Comparison of ENCODE assay signal across 22 cellular contexts in the genomic region with DNA sequence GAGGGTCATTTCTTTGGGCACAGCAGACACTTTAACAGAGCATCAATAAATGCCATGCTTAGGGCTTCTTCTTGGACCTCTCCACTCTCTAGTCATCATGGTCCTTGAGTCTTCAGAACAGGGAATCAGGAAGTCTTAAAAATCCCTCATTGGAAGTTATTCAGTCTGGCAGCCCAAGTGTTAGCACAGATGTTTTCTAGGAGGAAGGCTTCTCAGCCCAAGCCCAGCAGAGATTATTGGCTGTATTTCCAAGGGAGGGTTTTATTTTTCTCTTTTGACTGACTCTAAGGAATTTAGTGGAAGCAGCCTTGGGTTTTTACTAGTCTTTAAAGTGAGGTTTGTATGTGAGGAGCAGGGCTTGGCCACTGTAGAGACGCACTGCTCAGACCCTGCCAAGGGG.
"Had no signal": no experiment of that assay in that cellular context is flagged by ENCODE, and none has a peak within 500 bp of the region (broad histone marks: within the 10 kb centered on the region; RNA-seq: fewer than 3 reads in every experiment).

No MANE protein-coding gene starts in this region.

- H3K4me3 ChIP-seq: hepatocyte, lower lobe of right lung, ovary, skin epidermis, suprapubic skin, thoracic aorta, tibial nerve, uterus had no signal

- H3K27ac ChIP-seq: hepatocyte, lower lobe of right lung, ovary, skin epidermis, suprapubic skin, thoracic aorta, tibial nerve had no signal

- H3K9me3 ChIP-seq: lower lobe of right lung, ovary, suprapubic skin, thoracic aorta, tibial nerve, uterus had no signal

- ATAC-seq: lower lobe of right lung; naive thymus-derived CD8-positive, alpha-beta T cell; sciatic nerve had no signal

- H3K4me1 ChIP-seq: lower lobe of right lung, suprapubic skin, tibial nerve, uterus had no signal

- H3K27me3 Mint-ChIP-seq: naive thymus-derived CD8-positive, alpha-beta T cell; progenitor cell of endocrine pancreas; stimulated activated naive CD8-positive, alpha-beta T cell treated with anti-CD3 and anti-CD28 coated beads, Interleukin-15, Interleukin-2, amounts not matched to agents 100 ng/mL and 50 ng/mL, for 24 hours; type B pancreatic cell had no signal

- H3K27me3 ChIP-seq: hepatocyte, ovary, suprapubic skin, tibial nerve, uterus had no signal

- DNase-seq: islet precursor cell; lower lobe of right lung; mammary epithelial cell; mesenchymal stem cell; naive thymus-derived CD8-positive, alpha-beta T cell; ovary; right cardiac atrium; stimulated activated CD4-positive, alpha-beta T cell treated with anti-CD3 and anti-CD28 coated beads, Interleukin-12 subunit alpha, Interleukin-12 subunit beta, amount 100 ng/mL, for 4 hours; stimulated activated CD4-positive, alpha-beta T cell treated with anti-CD3 and anti-CD28 coated beads, Interleukin-15, amount 100 ng/mL, for 24 hours; stimulated activated CD4-positive, alpha-beta T cell treated with anti-CD3 and anti-CD28 coated beads, Interleukin-2, amount 100 ng/mL, for 24 hours; stimulated activated CD4-positive, alpha-beta T cell treated with anti-CD3 and anti-CD28 coated beads, Interleukin-4, amount 100 ng/mL, for 1 hour; stimulated activated naive CD4-positive, alpha-beta T cell; uterus had no signal

- H3K36me3 ChIP-seq: ovary, uterus had no signal

- H3K27ac Mint-ChIP-seq: naive thymus-derived CD8-positive, alpha-beta T cell; progenitor cell of endocrine pancreas; stimulated activated naive CD8-positive, alpha-beta T cell treated with anti-CD3 and anti-CD28 coated beads, Interleukin-15, Interleukin-2, amounts not matched to agents 100 ng/mL and 50 ng/mL, for 24 hours; type B pancreatic cell had no signal

- H3K9me3 Mint-ChIP-seq: naive thymus-derived CD8-positive, alpha-beta T cell; stimulated activated naive CD8-positive, alpha-beta T cell treated with anti-CD3 and anti-CD28 coated beads, Interleukin-15, Interleukin-2, amounts not matched to agents 100 ng/mL and 50 ng/mL, for 24 hours; type B pancreatic cell had no signal

- H3K4me3 Mint-ChIP-seq: naive thymus-derived CD8-positive, alpha-beta T cell; stimulated activated naive CD8-positive, alpha-beta T cell treated with anti-CD3 and anti-CD28 coated beads, Interleukin-15, Interleukin-2, amounts not matched to agents 100 ng/mL and 50 ng/mL, for 24 hours; type B pancreatic cell had no signal
